ENCODE assay signal across 1 cellular context in the genomic region with DNA sequence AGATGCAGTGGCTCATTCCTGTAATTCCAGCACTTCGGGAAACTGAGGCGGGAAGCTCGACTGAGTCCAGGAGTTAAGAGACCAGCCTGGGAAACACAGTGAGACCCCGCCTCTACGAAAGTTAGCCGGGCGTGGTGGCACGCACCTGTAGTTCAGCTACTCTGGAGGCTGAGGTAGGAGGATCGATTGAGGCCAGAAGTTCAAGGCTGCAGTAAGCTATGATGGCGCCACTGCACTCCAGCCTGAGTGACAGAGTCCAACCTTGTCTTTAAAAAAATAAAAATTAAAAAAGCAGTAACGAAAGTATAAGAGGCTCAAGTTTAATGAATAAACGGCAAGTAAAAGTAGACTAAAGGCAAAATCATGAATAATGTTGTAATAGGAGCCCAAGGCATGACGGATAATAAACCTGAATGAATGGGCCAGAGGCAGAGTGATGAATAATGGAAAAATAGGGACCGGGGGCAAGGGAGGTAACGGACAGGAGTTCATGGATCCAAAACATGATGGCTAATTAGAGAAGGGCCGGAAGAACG.
A peak's percentile ranks its signal among the peaks of the same experiment; 100 is the strongest.
TF ChIP-seq lines count a peak whose summit lies in the region.

No MANE protein-coding gene starts in this region.

TF ChIP-seq in K562, 482 proteins besides CTCF, POLR2A, EP300 and RAD21 (continued from another document):
- TF ChIP-seq, protein P1, sequence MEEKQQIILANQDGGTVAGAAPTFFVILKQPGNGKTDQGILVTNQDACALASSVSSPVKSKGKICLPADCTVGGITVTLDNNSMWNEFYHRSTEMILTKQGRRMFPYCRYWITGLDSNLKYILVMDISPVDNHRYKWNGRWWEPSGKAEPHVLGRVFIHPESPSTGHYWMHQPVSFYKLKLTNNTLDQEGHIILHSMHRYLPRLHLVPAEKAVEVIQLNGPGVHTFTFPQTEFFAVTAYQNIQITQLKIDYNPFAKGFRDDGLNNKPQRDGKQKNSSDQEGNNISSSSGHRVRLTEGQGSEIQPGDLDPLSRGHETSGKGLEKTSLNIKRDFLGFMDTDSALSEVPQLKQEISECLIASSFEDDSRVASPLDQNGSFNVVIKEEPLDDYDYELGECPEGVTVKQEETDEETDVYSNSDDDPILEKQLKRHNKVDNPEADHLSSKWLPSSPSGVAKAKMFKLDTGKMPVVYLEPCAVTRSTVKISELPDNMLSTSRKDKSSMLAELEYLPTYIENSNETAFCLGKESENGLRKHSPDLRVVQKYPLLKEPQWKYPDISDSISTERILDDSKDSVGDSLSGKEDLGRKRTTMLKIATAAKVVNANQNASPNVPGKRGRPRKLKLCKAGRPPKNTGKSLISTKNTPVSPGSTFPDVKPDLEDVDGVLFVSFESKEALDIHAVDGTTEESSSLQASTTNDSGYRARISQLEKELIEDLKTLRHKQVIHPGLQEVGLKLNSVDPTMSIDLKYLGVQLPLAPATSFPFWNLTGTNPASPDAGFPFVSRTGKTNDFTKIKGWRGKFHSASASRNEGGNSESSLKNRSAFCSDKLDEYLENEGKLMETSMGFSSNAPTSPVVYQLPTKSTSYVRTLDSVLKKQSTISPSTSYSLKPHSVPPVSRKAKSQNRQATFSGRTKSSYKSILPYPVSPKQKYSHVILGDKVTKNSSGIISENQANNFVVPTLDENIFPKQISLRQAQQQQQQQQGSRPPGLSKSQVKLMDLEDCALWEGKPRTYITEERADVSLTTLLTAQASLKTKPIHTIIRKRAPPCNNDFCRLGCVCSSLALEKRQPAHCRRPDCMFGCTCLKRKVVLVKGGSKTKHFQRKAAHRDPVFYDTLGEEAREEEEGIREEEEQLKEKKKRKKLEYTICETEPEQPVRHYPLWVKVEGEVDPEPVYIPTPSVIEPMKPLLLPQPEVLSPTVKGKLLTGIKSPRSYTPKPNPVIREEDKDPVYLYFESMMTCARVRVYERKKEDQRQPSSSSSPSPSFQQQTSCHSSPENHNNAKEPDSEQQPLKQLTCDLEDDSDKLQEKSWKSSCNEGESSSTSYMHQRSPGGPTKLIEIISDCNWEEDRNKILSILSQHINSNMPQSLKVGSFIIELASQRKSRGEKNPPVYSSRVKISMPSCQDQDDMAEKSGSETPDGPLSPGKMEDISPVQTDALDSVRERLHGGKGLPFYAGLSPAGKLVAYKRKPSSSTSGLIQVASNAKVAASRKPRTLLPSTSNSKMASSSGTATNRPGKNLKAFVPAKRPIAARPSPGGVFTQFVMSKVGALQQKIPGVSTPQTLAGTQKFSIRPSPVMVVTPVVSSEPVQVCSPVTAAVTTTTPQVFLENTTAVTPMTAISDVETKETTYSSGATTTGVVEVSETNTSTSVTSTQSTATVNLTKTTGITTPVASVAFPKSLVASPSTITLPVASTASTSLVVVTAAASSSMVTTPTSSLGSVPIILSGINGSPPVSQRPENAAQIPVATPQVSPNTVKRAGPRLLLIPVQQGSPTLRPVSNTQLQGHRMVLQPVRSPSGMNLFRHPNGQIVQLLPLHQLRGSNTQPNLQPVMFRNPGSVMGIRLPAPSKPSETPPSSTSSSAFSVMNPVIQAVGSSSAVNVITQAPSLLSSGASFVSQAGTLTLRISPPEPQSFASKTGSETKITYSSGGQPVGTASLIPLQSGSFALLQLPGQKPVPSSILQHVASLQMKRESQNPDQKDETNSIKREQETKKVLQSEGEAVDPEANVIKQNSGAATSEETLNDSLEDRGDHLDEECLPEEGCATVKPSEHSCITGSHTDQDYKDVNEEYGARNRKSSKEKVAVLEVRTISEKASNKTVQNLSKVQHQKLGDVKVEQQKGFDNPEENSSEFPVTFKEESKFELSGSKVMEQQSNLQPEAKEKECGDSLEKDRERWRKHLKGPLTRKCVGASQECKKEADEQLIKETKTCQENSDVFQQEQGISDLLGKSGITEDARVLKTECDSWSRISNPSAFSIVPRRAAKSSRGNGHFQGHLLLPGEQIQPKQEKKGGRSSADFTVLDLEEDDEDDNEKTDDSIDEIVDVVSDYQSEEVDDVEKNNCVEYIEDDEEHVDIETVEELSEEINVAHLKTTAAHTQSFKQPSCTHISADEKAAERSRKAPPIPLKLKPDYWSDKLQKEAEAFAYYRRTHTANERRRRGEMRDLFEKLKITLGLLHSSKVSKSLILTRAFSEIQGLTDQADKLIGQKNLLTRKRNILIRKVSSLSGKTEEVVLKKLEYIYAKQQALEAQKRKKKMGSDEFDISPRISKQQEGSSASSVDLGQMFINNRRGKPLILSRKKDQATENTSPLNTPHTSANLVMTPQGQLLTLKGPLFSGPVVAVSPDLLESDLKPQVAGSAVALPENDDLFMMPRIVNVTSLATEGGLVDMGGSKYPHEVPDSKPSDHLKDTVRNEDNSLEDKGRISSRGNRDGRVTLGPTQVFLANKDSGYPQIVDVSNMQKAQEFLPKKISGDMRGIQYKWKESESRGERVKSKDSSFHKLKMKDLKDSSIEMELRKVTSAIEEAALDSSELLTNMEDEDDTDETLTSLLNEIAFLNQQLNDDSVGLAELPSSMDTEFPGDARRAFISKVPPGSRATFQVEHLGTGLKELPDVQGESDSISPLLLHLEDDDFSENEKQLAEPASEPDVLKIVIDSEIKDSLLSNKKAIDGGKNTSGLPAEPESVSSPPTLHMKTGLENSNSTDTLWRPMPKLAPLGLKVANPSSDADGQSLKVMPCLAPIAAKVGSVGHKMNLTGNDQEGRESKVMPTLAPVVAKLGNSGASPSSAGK (IDR thresholded peaks at IDR 0.05): no peak
- peak; percentile 58 for TF ChIP-seq NFIC (IDR thresholded peaks at IDR 0.05)
- TF ChIP-seq ASH1L (IDR thresholded peaks at IDR 0.05; ENCODE audit: borderline replicate concordance, low read depth, partially characterized antibody): no peak
- TF ChIP-seq SOX6 (IDR thresholded peaks at IDR 0.05): no peak
